1 cellular context compared by ENCODE assay signal in the genomic region with DNA sequence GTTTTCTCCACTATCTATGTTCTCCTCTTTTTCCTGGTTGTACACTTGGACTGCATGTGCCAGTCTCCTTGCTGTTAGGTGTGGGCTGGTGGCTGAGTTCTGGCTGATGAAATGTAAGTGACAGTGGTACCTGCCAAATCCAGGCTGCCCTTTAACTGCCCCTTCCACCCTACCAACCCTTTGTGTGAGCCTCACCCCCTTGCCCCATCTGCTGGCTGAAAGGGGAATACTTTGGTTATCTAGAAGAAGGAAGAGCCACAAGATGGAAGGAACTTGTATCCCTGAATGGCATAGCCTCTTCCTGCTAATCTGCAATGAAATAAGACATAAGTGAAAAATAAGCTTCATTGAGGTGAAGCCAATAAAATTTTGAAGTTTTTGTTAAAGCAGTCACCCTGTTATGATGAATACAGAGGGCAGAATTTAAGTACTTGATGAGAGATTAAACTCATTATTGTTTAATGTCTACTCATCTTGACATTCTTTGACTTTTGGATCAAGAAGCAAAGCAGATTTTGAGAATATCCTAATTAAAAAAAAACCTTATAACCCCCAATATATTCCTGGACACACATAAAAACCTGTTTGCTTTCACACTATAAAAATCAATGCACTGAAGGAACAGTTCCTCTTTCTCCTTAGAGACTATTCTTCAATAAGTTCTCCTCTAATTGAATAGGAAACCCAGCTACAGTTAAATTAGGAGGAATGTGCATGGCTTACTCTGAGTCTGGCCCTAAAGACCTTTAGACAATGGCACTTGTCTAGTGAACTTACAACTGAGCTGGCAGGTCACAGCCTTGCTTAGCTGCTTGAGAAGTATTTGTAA.
TF ChIP-seq lines count a peak whose summit lies in the region.

No MANE protein-coding gene starts in this region.

TF ChIP-seq in GM12878, 131 proteins besides CTCF, POLR2A, EP300 and RAD21 (continued from another document):
- TF ChIP-seq, protein P1, sequence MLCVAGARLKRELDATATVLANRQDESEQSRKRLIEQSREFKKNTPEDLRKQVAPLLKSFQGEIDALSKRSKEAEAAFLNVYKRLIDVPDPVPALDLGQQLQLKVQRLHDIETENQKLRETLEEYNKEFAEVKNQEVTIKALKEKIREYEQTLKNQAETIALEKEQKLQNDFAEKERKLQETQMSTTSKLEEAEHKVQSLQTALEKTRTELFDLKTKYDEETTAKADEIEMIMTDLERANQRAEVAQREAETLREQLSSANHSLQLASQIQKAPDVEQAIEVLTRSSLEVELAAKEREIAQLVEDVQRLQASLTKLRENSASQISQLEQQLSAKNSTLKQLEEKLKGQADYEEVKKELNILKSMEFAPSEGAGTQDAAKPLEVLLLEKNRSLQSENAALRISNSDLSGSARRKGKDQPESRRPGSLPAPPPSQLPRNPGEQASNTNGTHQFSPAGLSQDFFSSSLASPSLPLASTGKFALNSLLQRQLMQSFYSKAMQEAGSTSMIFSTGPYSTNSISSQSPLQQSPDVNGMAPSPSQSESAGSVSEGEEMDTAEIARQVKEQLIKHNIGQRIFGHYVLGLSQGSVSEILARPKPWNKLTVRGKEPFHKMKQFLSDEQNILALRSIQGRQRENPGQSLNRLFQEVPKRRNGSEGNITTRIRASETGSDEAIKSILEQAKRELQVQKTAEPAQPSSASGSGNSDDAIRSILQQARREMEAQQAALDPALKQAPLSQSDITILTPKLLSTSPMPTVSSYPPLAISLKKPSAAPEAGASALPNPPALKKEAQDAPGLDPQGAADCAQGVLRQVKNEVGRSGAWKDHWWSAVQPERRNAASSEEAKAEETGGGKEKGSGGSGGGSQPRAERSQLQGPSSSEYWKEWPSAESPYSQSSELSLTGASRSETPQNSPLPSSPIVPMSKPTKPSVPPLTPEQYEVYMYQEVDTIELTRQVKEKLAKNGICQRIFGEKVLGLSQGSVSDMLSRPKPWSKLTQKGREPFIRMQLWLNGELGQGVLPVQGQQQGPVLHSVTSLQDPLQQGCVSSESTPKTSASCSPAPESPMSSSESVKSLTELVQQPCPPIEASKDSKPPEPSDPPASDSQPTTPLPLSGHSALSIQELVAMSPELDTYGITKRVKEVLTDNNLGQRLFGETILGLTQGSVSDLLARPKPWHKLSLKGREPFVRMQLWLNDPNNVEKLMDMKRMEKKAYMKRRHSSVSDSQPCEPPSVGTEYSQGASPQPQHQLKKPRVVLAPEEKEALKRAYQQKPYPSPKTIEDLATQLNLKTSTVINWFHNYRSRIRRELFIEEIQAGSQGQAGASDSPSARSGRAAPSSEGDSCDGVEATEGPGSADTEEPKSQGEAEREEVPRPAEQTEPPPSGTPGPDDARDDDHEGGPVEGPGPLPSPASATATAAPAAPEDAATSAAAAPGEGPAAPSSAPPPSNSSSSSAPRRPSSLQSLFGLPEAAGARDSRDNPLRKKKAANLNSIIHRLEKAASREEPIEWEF (IDR thresholded peaks at IDR 0.05; ENCODE audit: insufficient replicate concordance, low read depth, low read length), result peak; percentile 19
- TF ChIP-seq TCF12 (IDR thresholded peaks at IDR 0.05; ENCODE audit: low read depth, low read length), result no peak
- TF ChIP-seq IKZF2 (IDR thresholded peaks at IDR 0.05), result 0 out of 4 replicates have a peak, but pooled peaks of 1 of the 2 experiments have one; percentile 16
- TF ChIP-seq PAX5 (IDR thresholded peaks at IDR 0.05; ENCODE audit: borderline replicate concordance, low read depth, low read length), result no peak
- TF ChIP-seq POLR2AphosphoS2 (IDR thresholded peaks at IDR 0.05; ENCODE audit: low read depth, low read length), result no peak
- peak; percentile 90 for TF ChIP-seq SMC3 (IDR thresholded peaks at IDR 0.05; ENCODE audit: borderline replicate concordance, low read length)
- TF ChIP-seq NR2F1 (conservative IDR thresholded peaks at IDR 0.05), result 0 out of 2 replicates have a peak, but pooled peaks have one; percentile 12
- no peak for TF ChIP-seq ZNF24 (IDR thresholded peaks at IDR 0.05)
- TF ChIP-seq MEF2A (IDR thresholded peaks at IDR 0.05; ENCODE audit: insufficient read depth, low read depth, low read length), result 0 out of 2 replicates have a peak, but pooled peaks have one; percentile 22
- TF ChIP-seq ZNF217 (IDR thresholded peaks at IDR 0.05), result 0 out of 2 replicates have a peak, but pooled peaks have one; percentile 22
- TF ChIP-seq RUNX3 (IDR thresholded peaks at IDR 0.05; ENCODE audit: low read length), result peak; percentile 43; the same call in 1 of the 2 replicates
- TF ChIP-seq BHLHE40 (IDR thresholded peaks at IDR 0.05; ENCODE audit: borderline replicate concordance in 1 of 2, low read depth in 2 of 2, low read length in 1 of 2), result no peak
- 0 out of 2 replicates have a peak, but pooled peaks have one; percentile 30 for TF ChIP-seq HDGF (IDR thresholded peaks at IDR 0.05)
- TF ChIP-seq, protein P2, sequence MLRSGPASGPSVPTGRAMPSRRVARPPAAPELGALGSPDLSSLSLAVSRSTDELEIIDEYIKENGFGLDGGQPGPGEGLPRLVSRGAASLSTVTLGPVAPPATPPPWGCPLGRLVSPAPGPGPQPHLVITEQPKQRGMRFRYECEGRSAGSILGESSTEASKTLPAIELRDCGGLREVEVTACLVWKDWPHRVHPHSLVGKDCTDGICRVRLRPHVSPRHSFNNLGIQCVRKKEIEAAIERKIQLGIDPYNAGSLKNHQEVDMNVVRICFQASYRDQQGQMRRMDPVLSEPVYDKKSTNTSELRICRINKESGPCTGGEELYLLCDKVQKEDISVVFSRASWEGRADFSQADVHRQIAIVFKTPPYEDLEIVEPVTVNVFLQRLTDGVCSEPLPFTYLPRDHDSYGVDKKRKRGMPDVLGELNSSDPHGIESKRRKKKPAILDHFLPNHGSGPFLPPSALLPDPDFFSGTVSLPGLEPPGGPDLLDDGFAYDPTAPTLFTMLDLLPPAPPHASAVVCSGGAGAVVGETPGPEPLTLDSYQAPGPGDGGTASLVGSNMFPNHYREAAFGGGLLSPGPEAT (IDR thresholded peaks at IDR 0.05; ENCODE audit: low read depth), result 0 out of 2 replicates have a peak, but pooled peaks have one; percentile 26
- TF ChIP-seq BMI1 (IDR thresholded peaks at IDR 0.05; ENCODE audit: borderline replicate concordance), result no peak
- TF ChIP-seq STAT1 (conservative IDR thresholded peaks at IDR 0.05), result 0 out of 2 replicates have a peak, but pooled peaks have one; percentile 80
- TF ChIP-seq, protein P3, sequence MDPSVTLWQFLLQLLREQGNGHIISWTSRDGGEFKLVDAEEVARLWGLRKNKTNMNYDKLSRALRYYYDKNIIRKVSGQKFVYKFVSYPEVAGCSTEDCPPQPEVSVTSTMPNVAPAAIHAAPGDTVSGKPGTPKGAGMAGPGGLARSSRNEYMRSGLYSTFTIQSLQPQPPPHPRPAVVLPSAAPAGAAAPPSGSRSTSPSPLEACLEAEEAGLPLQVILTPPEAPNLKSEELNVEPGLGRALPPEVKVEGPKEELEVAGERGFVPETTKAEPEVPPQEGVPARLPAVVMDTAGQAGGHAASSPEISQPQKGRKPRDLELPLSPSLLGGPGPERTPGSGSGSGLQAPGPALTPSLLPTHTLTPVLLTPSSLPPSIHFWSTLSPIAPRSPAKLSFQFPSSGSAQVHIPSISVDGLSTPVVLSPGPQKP (IDR thresholded peaks at IDR 0.05; ENCODE audit: low read depth, low read length), result no peak
- TF ChIP-seq SMARCA5 (IDR thresholded peaks at IDR 0.05), result peak; percentile 18; the same call in 1 of the 2 replicates
- 0 out of 3 replicates have a peak, but pooled peaks have one; percentile 25 for TF ChIP-seq POU2F2 (IDR thresholded peaks at IDR 0.05; ENCODE audit: borderline replicate concordance, low read depth, low read length)
- peak; percentile 77; the same call in 1 of the 2 replicates for TF ChIP-seq CBX5 (IDR thresholded peaks at IDR 0.05; ENCODE audit: low read depth)
- TF ChIP-seq YY1 (IDR thresholded peaks at IDR 0.05; ENCODE audit: low read depth, low read length), result peak; percentile 78
- TF ChIP-seq, protein P4, sequence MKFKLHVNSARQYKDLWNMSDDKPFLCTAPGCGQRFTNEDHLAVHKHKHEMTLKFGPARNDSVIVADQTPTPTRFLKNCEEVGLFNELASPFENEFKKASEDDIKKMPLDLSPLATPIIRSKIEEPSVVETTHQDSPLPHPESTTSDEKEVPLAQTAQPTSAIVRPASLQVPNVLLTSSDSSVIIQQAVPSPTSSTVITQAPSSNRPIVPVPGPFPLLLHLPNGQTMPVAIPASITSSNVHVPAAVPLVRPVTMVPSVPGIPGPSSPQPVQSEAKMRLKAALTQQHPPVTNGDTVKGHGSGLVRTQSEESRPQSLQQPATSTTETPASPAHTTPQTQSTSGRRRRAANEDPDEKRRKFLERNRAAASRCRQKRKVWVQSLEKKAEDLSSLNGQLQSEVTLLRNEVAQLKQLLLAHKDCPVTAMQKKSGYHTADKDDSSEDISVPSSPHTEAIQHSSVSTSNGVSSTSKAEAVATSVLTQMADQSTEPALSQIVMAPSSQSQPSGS (IDR thresholded peaks at IDR 0.05; ENCODE audit: low read length), result peak; percentile 16; the same call in 1 of the 2 replicates
- TF ChIP-seq EED (IDR thresholded peaks at IDR 0.05; ENCODE audit: low read depth), result 0 out of 2 replicates have a peak, but pooled peaks have one; percentile 19
- TF ChIP-seq SRF (IDR thresholded peaks at IDR 0.05; ENCODE audit: low read depth in 2 of 2, low read length in 2 of 2), result no peak
- no peak for TF ChIP-seq JUNB (IDR thresholded peaks at IDR 0.05)
- TF ChIP-seq NBN (IDR thresholded peaks at IDR 0.05), result 0 out of 2 replicates have a peak, but pooled peaks have one; percentile 27
- TF ChIP-seq, protein P5, sequence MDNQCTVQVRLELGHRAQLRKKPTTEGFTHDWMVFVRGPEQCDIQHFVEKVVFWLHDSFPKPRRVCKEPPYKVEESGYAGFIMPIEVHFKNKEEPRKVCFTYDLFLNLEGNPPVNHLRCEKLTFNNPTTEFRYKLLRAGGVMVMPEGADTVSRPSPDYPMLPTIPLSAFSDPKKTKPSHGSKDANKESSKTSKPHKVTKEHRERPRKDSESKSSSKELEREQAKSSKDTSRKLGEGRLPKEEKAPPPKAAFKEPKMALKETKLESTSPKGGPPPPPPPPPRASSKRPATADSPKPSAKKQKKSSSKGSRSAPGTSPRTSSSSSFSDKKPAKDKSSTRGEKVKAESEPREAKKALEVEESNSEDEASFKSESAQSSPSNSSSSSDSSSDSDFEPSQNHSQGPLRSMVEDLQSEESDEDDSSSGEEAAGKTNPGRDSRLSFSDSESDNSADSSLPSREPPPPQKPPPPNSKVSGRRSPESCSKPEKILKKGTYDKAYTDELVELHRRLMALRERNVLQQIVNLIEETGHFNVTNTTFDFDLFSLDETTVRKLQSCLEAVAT (IDR thresholded peaks at IDR 0.05), result peak; percentile 26; the same call in 1 of the 2 replicates
